ENCODE assay signal across 8 cellular contexts in the genomic region with DNA sequence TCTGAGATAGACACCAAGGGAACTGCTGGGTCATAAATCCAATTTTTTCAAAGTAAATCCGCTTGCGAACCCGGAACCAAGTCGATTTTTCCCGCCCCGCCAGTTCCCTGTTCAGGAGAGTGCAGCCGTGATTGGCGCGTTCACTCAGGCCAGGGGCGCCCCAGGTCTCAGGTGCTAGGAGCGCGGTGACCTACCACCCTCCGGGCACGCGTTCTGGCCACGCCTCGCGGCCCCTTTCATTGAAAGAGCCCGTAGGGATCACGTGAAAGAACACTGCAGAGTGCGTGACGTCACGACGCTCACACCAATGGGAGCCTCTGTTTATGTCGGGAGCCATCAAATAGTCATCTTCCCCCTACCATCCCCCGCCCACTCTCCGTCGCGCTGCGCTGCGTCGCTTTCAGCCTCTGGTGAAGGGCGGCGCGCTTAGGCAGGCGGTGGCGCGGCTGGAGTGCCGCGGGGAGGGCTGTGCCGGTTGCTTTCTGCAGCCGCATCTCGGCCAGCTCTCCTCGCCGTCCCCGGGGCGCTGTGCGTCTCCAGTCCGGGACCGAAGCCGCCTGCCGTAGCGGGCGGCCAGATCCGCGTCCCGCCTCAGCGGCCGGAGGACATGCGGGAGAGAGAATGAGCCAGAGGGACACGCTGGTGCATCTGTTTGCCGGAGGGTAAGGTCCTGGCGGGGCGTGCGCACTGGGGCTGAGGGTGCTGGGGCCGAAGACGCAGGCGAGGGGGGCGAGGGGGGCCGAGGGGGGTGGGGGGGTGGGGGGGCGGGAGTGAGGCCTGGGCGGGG. TPM values are rescaled to one million over a fixed set of nuclear protein-coding genes. Genes with fewer than 3 reads are reported as not detected.
DNase-seq lines count a peak whose midpoint lies in the region; ATAC-seq and TF ChIP-seq lines count a peak whose summit lies in the region.

A gene with protein sequence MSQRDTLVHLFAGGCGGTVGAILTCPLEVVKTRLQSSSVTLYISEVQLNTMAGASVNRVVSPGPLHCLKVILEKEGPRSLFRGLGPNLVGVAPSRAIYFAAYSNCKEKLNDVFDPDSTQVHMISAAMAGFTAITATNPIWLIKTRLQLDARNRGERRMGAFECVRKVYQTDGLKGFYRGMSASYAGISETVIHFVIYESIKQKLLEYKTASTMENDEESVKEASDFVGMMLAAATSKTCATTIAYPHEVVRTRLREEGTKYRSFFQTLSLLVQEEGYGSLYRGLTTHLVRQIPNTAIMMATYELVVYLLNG (plus strand): TSS at position 403 of the 787 bp plus-strand sequence. CDS start 219 bp downstream, at position 622.

- TF ChIP-seq CTCF in choroid plexus epithelial cell (conservative IDR thresholded peaks at IDR 0.05; ENCODE audit: low read depth, low read length): no peak

- peak within 1 kb of the TSS; percentile 93 for H3K4me3 ChIP-seq in choroid plexus epithelial cell (ENCODE audit: low read depth, low read length)

- peak; percentile 99 for DNase-seq in Ammon's horn (ENCODE audit: low spot score)
- peak; percentile 79 for DNase-seq in GM19238 (ENCODE audit: insufficient read length, low spot score)
- peak; percentile 100 for DNase-seq in NCI-H524 (lab: John Stamatoyannopoulos, UW)
- peak; percentile 99 for DNase-seq in activated CD4-positive, alpha-beta T cell treated with anti-CD3 and anti-CD28 coated beads for 36 hours
- DNase-seq in choroid plexus epithelial cell (ENCODE audit: low read depth): peak; percentile 98
- DNase-seq in kidney glomerular epithelial cell (lab: John Stamatoyannopoulos, UW): peak; percentile 90
- peak; percentile 78 to 92 for DNase-seq in stimulated activated CD4-positive, alpha-beta T cell treated with anti-CD3 and anti-CD28 coated beads, Interleukin-1b, Interleukin-23, amount 100 ng/mL, for 1 hour (ENCODE audit: low read depth in 2 of 2)

- intact Hi-C loops in activated CD4-positive, alpha-beta T cell treated with anti-CD3 and anti-CD28 coated beads for 36 hours (cut with DNase I, micrococcal nuclease): loop anchor here (1.0 to 10.0 kb wide), 12 partner anchors 43 to 1599 kb away; a partner anchor contains a TSS

- POLR2A ChIA-PET in activated CD4-positive, alpha-beta T cell treated with anti-CD3 and anti-CD28 coated beads for 36 hours (lab: Charles Lee): no interaction called here

- H3K4me1 Mint-ChIP-seq in activated CD4-positive, alpha-beta T cell treated with anti-CD3 and anti-CD28 coated beads for 36 hours: peaks cover 37% of the 10 kb centered on the region

- H3K9me3 Mint-ChIP-seq in activated CD4-positive, alpha-beta T cell treated with anti-CD3 and anti-CD28 coated beads for 36 hours (ENCODE audit: low read depth): peaks cover 2% of the 10 kb centered on the region

- peak within 1 kb of the TSS; percentile 95 for H3K27ac Mint-ChIP-seq in activated CD4-positive, alpha-beta T cell treated with anti-CD3 and anti-CD28 coated beads for 36 hours

- H3K36me3 Mint-ChIP-seq in activated CD4-positive, alpha-beta T cell treated with anti-CD3 and anti-CD28 coated beads for 36 hours (ENCODE audit: low read depth): peaks cover 12% of the 10 kb centered on the region

- CTCF ChIA-PET in activated CD4-positive, alpha-beta T cell treated with anti-CD3 and anti-CD28 coated beads for 36 hours (lab: Charles Lee): interaction anchor here (0.7 to 2.5 kb wide), 3 partner anchors 15 to 244 kb away, joined by 3 to 5 read pairs (median 4); no protein-coding TSS in a partner anchor

- peak within 1 kb of the TSS; percentile 93 for H3K4me3 Mint-ChIP-seq in activated CD4-positive, alpha-beta T cell treated with anti-CD3 and anti-CD28 coated beads for 36 hours

- peak; percentile 95 for ATAC-seq in HG03442 (IDR thresholded peaks at IDR 0.05; ENCODE audit: unreplicated experiment)
- peak; percentile 98 for ATAC-seq in activated CD4-positive, alpha-beta T cell treated with anti-CD3 and anti-CD28 coated beads for 36 hours

- H3K27me3 Mint-ChIP-seq in activated CD4-positive, alpha-beta T cell treated with anti-CD3 and anti-CD28 coated beads for 36 hours: no peaks in the 10 kb centered on the region

RNA-seq across cellular contexts. Expression of the gene that starts here (rescaled TPM):
- total RNA-seq in activated CD4-positive, alpha-beta T cell treated with anti-CD3 and anti-CD28 coated beads for 36 hours: 10 to 100 TPM; 42.3 to 62.3 TPM

Comparison
In these comparisons a context has a peak if more than half of its experiments do, and no peak if none do; other contexts are left out.
1. Peak in every context shown above with its lines: DNase-seq, ATAC-seq and H3K4me3 ChIP-seq.